ENCODE assay signal across 11 cellular contexts in genomic region chr14:74616996-74617700, GRCh38. TPM values are rescaled to one million over a fixed set of nuclear protein-coding genes. Genes with fewer than 3 reads are reported as not detected.
DNase-seq lines count a peak whose midpoint lies in the region; ATAC-seq and TF ChIP-seq lines count a peak whose summit lies in the region.
"Had no signal": no experiment of that assay in that cellular context is flagged by ENCODE, and none has a peak within 500 bp of the region (broad histone marks: within the 10 kb centered on the region; RNA-seq: fewer than 3 reads in every experiment).

No MANE protein-coding gene starts in this region.

- H3K79me2 ChIP-seq in ACC112 (ENCODE audit: control insufficient read depth, insufficient read depth, low read length, unreplicated experiment), result peaks cover 3% of the 10 kb centered on the region

- H2AK5ac ChIP-seq in mesenchymal stem cell (ENCODE audit: low read length, severe bottlenecking), result peak overlapping the region; percentile 100

- no peak overlapping the region for H3K27ac Mint-ChIP-seq in glutamatergic neuron (ENCODE audit: unreplicated experiment)

- H3K27me3 ChIP-seq in ACC112 (ENCODE audit: insufficient read depth, low read length) (no peaks in the 10 kb centered on the region), mesenchymal stem cell (ENCODE audit: control insufficient read depth in 1 of 2, insufficient read depth in 1 of 2, low read length in 2 of 2) (no peaks in the 10 kb centered on the region)

- peak overlapping the region; percentile 89 for H4K91ac ChIP-seq in mesenchymal stem cell (ENCODE audit: low read length)

- POLR2A ChIA-PET in HEK293 (lab: Yijun Ruan, JAX), result no interaction called here

- ATAC-seq in HG03571 (IDR thresholded peaks at IDR 0.05; ENCODE audit: unreplicated experiment), result no peak

- H2BK120ac ChIP-seq in mesenchymal stem cell (ENCODE audit: low read depth, low read length), result peak overlapping the region; percentile 50

- WGBS in mesenchymal stem cell, result 74% methylated on average over 13 of the region's 13 CpGs

- H3K9me3 Mint-ChIP-seq in glutamatergic neuron (ENCODE audit: unreplicated experiment), result peaks cover 4% of the 10 kb centered on the region
- H3K9me3 Mint-ChIP-seq: activated T-cell treated with anti-CD3 and anti-CD28 coated beads, Interleukin-2, amount 50 U/mL, for 4 hours had no signal

- TF ChIP-seq CTCF in HEK293 (tag by site-specific recombination; IDR thresholded peaks at IDR 0.05), result no peak
- TF ChIP-seq CTCF in glutamatergic neuron (IDR thresholded peaks at IDR 0.05; ENCODE audit: partially characterized antibody, unreplicated experiment), result no peak

- H2BK12ac ChIP-seq in mesenchymal stem cell (ENCODE audit: low read length in 2 of 2), result peak overlapping the region; percentile 41 to 99

- H3K36me3 ChIP-seq in ACC112 (ENCODE audit: insufficient read depth, low read length) (no peaks in the 10 kb centered on the region), HEK293 (ENCODE audit: control insufficient read depth in 2 of 2, insufficient read depth in 1 of 2, low read length in 2 of 2) (no peaks in the 10 kb centered on the region), mesenchymal stem cell (ENCODE audit: control insufficient read depth in 1 of 2, insufficient read depth in 2 of 2, low read depth in 1 of 2, low read length in 2 of 2) (no peaks in the 10 kb centered on the region)
- H3K36me3 ChIP-seq: prostate gland had no signal

- H3K4me1 ChIP-seq in ACC112 (ENCODE audit: control insufficient read depth, insufficient read depth, low read length, unreplicated experiment) (peaks cover 77% of the 10 kb centered on the region), HEK293 (ENCODE audit: control insufficient read depth, insufficient read depth, low read length) (peaks cover under 1% of the 10 kb centered on the region; the same call in 1 of the 2 replicates), mesenchymal stem cell (ENCODE audit: control insufficient read depth, insufficient read depth, low read depth, low read length) (peaks cover 62% of the 10 kb centered on the region)
- H3K4me1 ChIP-seq: prostate gland had no signal

- CTCF ChIA-PET in HEK293 (lab: Yijun Ruan, JAX), result interaction anchor here (0.6 to 4.4 kb wide), 2 partner anchors 8 kb away, joined by 3 to 29 read pairs; no protein-coding TSS in a partner anchor

- peak overlapping the region; percentile 98 for H2BK5ac ChIP-seq in mesenchymal stem cell (ENCODE audit: low read depth, low read length, poor library complexity, severe bottlenecking)

- H2AFZ ChIP-seq in ACC112 (ENCODE audit: low read length, unreplicated experiment), result no peak overlapping the region
- no peak overlapping the region for H2AFZ ChIP-seq in mesenchymal stem cell (ENCODE audit: low read depth, low read length)

- no peak overlapping the region for H3K4me3 Mint-ChIP-seq in glutamatergic neuron (ENCODE audit: unreplicated experiment)

- H3K4me3 ChIP-seq in ACC112 (ENCODE audit: low read depth, low read length), result peak overlapping the region; percentile 29
- H3K4me3 ChIP-seq in HEK293 (ENCODE audit: low read depth, low read length), result no peak overlapping the region
- H3K4me3 ChIP-seq in mesenchymal stem cell (ENCODE audit: insufficient read depth in 1 of 2, low read depth in 1 of 2, low read length in 2 of 2), result peak overlapping the region in 1 of 2 experiments; percentile 61
- H3K4me3 ChIP-seq: prostate gland had no signal

- peak overlapping the region; percentile 91 for H4K8ac ChIP-seq in mesenchymal stem cell (ENCODE audit: low read length)

- no peak overlapping the region for H2BK15ac ChIP-seq in mesenchymal stem cell (ENCODE audit: low read depth, poor library complexity, severe bottlenecking)

- peak overlapping the region in 1 of 2 experiments; percentile 3 for H3K23ac ChIP-seq in mesenchymal stem cell (ENCODE audit: low read length in 2 of 2)

- H3K27me3 Mint-ChIP-seq in glutamatergic neuron (ENCODE audit: unreplicated experiment), result peaks cover 4% of the 10 kb centered on the region

- peak overlapping the region in 1 of 2 experiments; percentile 68 for H3K14ac ChIP-seq in mesenchymal stem cell (ENCODE audit: low read length in 2 of 2)

- no peak overlapping the region for H3K4me2 ChIP-seq in mesenchymal stem cell (ENCODE audit: low read length, poor library complexity, severe bottlenecking)

- peaks cover 3% of the 10 kb centered on the region for H3K79me1 ChIP-seq in mesenchymal stem cell (replicated peaks; ENCODE audit: low read length, poor library complexity, severe bottlenecking)

- peaks cover 3% of the 10 kb centered on the region for H3K36me3 Mint-ChIP-seq in glutamatergic neuron (ENCODE audit: unreplicated experiment)

- DNase-seq in astrocyte of the hippocampus (ENCODE audit: low read depth, low spot score) (peak; percentile 85), mesenchymal stem cell (no peak), glutamatergic neuron (no peak), cortex of kidney (lab: John Stamatoyannopoulos, UW) (no peak), inferior parietal cortex (ENCODE audit: extremely low spot score) (no peak)

- peak overlapping the region; percentile 30 to 83 for H3K18ac ChIP-seq in mesenchymal stem cell (ENCODE audit: low read depth in 1 of 2, low read length in 2 of 2)

- H3K27ac ChIP-seq in ACC112 (ENCODE audit: low read depth, low read length) (peak overlapping the region; percentile 80), HEK293 (ENCODE audit: extremely low read depth, low read depth, low read length) (no peak overlapping the region), mesenchymal stem cell (ENCODE audit: low read length, poor library complexity, severe bottlenecking) (peak overlapping the region; percentile 95)
- H3K27ac ChIP-seq: C4-2B, prostate gland had no signal

- no peaks in the 10 kb centered on the region for H3K9me3 ChIP-seq in HEK293 (ENCODE audit: control insufficient read depth, insufficient read depth, low read depth, low read length)
- H3K9me3 ChIP-seq in mesenchymal stem cell (ENCODE audit: control insufficient read depth, low read length), result no peaks in the 10 kb centered on the region
- H3K9me3 ChIP-seq: prostate gland had no signal

- peak overlapping the region; percentile 61 to 89 for H3K4ac ChIP-seq in mesenchymal stem cell (ENCODE audit: low read depth in 1 of 2, low read length in 2 of 2)

- peak overlapping the region; percentile 65 for H3K9ac ChIP-seq in mesenchymal stem cell (ENCODE audit: low read length)

- peaks cover 10% of the 10 kb centered on the region for H3K4me1 Mint-ChIP-seq in glutamatergic neuron (ENCODE audit: low read depth, unreplicated experiment)

TF ChIP-seq in HEK293, 187 proteins besides CTCF, POLR2A, EP300 and RAD21:
- peak; percentile 70 for TF ChIP-seq GLIS1 (tag by site-specific recombination; IDR thresholded peaks at IDR 0.05)
- no peak for TF ChIP-seq ZFP37 (tag by site-specific recombination; IDR thresholded peaks at IDR 0.05)

RNA-seq across cellular contexts. Expression of gene LTBP2, which starts 5.1 kb away (rescaled TPM):
- polyA plus RNA-seq in mesenchymal stem cell (2013, experiment 1 of 2), result 16.6 TPM
- polyA plus RNA-seq in mesenchymal stem cell (2013, experiment 2 of 2), result 16.0 TPM
- 1.2 TPM for total RNA-seq in glutamatergic neuron (ENCODE audit: unreplicated experiment)
